1 cellular context compared by ENCODE assay signal in the genomic region with DNA sequence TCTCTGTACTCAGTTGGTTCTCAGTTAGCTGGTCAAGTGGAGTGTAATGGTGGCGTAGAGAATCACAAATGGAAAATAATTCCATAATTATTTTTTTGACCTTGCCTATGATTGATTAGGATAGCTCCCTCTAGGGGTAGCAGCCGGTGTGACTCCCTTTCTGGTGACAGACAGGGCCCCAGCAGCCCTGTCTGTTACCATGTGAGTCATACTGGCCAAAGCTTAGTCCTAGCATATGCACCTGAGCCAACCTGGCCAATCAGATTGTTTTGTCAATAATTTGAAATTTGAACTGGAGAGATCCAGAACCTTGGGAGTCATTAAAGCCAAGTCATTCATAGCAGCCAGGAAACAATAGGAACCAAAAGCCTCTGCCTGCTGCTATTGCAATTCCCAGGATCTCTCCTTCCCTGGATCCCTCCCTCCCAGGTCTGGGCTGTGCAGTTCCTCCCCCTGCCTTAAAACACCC.
TF ChIP-seq lines count a peak whose summit lies in the region.

No MANE protein-coding gene starts in this region.

TF ChIP-seq in A549, 52 proteins besides CTCF, POLR2A, EP300 and RAD21 (continued from another document):
- TF ChIP-seq HDAC2 (IDR thresholded peaks at IDR 0.05) (no peak), HOXB5 (CRISPR knock-in tag; IDR thresholded peaks at IDR 0.05) (peak; percentile 48; the same call in 1 of the 2 replicates), FOSL2 (IDR thresholded peaks at IDR 0.05) (peak; percentile 68), FOSL2 (CRISPR knock-in tag; IDR thresholded peaks at IDR 0.05) (peak; percentile 94), KDM5A (IDR thresholded peaks at IDR 0.05) (no peak), ZC3H11A (IDR thresholded peaks at IDR 0.05) (no peak), FOSB (CRISPR knock-in tag; IDR thresholded peaks at IDR 0.05) (no peak), MAFK (IDR thresholded peaks at IDR 0.05; ENCODE audit: partially characterized antibody) (peak; percentile 66)
- TF ChIP-seq, protein P1, sequence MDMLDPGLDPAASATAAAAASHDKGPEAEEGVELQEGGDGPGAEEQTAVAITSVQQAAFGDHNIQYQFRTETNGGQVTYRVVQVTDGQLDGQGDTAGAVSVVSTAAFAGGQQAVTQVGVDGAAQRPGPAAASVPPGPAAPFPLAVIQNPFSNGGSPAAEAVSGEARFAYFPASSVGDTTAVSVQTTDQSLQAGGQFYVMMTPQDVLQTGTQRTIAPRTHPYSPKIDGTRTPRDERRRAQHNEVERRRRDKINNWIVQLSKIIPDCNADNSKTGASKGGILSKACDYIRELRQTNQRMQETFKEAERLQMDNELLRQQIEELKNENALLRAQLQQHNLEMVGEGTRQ (IDR thresholded peaks at IDR 0.05): peak; percentile 83
- TF ChIP-seq, protein P2, sequence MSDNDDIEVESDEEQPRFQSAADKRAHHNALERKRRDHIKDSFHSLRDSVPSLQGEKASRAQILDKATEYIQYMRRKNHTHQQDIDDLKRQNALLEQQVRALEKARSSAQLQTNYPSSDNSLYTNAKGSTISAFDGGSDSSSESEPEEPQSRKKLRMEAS (IDR thresholded peaks at IDR 0.05): peak; percentile 65
- TF ChIP-seq, protein P3, sequence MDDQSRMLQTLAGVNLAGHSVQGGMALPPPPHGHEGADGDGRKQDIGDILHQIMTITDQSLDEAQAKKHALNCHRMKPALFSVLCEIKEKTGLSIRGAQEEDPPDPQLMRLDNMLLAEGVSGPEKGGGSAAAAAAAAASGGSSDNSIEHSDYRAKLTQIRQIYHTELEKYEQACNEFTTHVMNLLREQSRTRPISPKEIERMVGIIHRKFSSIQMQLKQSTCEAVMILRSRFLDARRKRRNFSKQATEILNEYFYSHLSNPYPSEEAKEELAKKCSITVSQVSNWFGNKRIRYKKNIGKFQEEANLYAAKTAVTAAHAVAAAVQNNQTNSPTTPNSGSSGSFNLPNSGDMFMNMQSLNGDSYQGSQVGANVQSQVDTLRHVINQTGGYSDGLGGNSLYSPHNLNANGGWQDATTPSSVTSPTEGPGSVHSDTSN (IDR thresholded peaks at IDR 0.05): peak; percentile 81
